ENCODE assay signal across 8 cellular contexts in the genomic region with DNA sequence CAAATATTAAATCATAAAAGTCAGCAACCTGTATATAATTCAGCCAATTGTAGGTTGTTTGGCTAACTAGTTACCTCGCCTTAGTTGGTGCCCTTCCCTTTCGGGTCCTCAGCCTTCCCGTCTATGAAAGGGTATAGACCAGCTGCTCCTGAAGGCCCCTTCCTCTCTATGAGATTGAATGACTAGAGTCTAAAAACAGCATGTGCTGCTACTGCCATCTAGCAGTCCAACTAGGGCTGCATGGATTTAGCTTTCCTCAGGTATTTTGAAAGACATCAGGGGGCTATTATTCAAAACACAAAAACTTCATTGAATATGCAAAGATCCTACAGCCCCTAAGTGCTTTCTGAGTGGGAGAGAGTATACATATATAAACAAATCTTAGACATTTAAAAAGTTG. TPM values are rescaled to one million over a fixed set of nuclear protein-coding genes. Genes with fewer than 3 reads are reported as not detected.
DNase-seq lines count a peak whose midpoint lies in the region; ATAC-seq and TF ChIP-seq lines count a peak whose summit lies in the region.

No MANE protein-coding gene starts in this region.

- DNase-seq in MM.1S (peak; percentile 17), SK-N-DZ (ENCODE audit: low spot score) (peak; percentile 69), kidney epithelial cell (ENCODE audit: low read depth) (no peak), ureter (ENCODE audit: low spot score) (no peak), gastrocnemius medialis (no peak), germinal center (ENCODE audit: low spot score) (no peak), putamen (ENCODE audit: low spot score) (no peak)

- no peak overlapping the region for H3K9ac ChIP-seq in MM.1S (ENCODE audit: low read length)

- H3K79me2 ChIP-seq in DOHH2 (ENCODE audit: control insufficient read depth, low read length) (no peaks in the 10 kb centered on the region), MM.1S (ENCODE audit: low read length) (no peaks in the 10 kb centered on the region)

- H3F3A ChIP-seq in DOHH2 (ENCODE audit: control insufficient read depth, insufficient read depth) (no peaks in the 10 kb centered on the region), MM.1S (ENCODE audit: insufficient read depth, low read length) (no peaks in the 10 kb centered on the region)

- TF ChIP-seq POLR2A in gastrocnemius medialis (IDR thresholded peaks at IDR 0.05), result no peak

- H3K27ac ChIP-seq in DOHH2 (ENCODE audit: low read depth, low read length), result no peak overlapping the region
- H3K27ac ChIP-seq in MM.1S (ENCODE audit: low read length), result no peak overlapping the region
- H3K27ac ChIP-seq in gastrocnemius medialis, result no peak overlapping the region

- intact Hi-C loops in gastrocnemius medialis (cut with DNase I; ENCODE audit: low total_unique reads), result no loop called here

- H3K9me3 ChIP-seq in DOHH2 (ENCODE audit: control insufficient read depth, insufficient read depth, low read length), result no peaks in the 10 kb centered on the region
- no peaks in the 10 kb centered on the region for H3K9me3 ChIP-seq in MM.1S (replicated peaks; ENCODE audit: insufficient read depth, low read length)
- no peaks in the 10 kb centered on the region for H3K9me3 ChIP-seq in gastrocnemius medialis

- H3K36me3 ChIP-seq in DOHH2 (ENCODE audit: control insufficient read depth, low read length) (no peaks in the 10 kb centered on the region), MM.1S (replicated peaks; ENCODE audit: insufficient read depth, low read length) (no peaks in the 10 kb centered on the region), kidney epithelial cell (ENCODE audit: control insufficient read depth, insufficient read depth, low read length) (no peaks in the 10 kb centered on the region), gastrocnemius medialis (no peaks in the 10 kb centered on the region)

- H4K20me1 ChIP-seq in DOHH2 (ENCODE audit: control insufficient read depth, insufficient read depth, low read depth, low read length) (0 out of 2 replicates have a peak, but pooled peaks cover 6% of the 10 kb centered on the region), MM.1S (ENCODE audit: insufficient read depth, low read length) (no peaks in the 10 kb centered on the region)

- in situ Hi-C loops in gastrocnemius medialis (cut with MboI; ENCODE audit: low sequenced_read_pairs in 4 of 4), result loop anchor here in 3 of 4 donors (5.0 to 10.0 kb wide), 2 partner anchors 531 to 534 kb away; no protein-coding TSS in a partner anchor

- H2AFZ ChIP-seq in MM.1S (ENCODE audit: low read length), result no peak overlapping the region

- H3K27me3 ChIP-seq in DOHH2 (ENCODE audit: control insufficient read depth, low read length) (peaks cover 38% of the 10 kb centered on the region), MM.1S (replicated peaks; ENCODE audit: insufficient read depth, low read length) (no peaks in the 10 kb centered on the region), kidney epithelial cell (ENCODE audit: control insufficient read depth, insufficient read depth, low read length) (no peaks in the 10 kb centered on the region), gastrocnemius medialis (no peaks in the 10 kb centered on the region)

- H3K4me1 ChIP-seq in DOHH2 (ENCODE audit: control insufficient read depth, low read length) (peaks cover 10% of the 10 kb centered on the region), MM.1S (ENCODE audit: low read length) (peaks cover 11% of the 10 kb centered on the region), gastrocnemius medialis (no peaks in the 10 kb centered on the region)

- peak; percentile 63 for TF ChIP-seq CTCF in DOHH2 (IDR thresholded peaks at IDR 0.05; ENCODE audit: low read depth, low read length, poor library complexity, severe bottlenecking)
- peak; percentile 64 for TF ChIP-seq CTCF in MM.1S (IDR thresholded peaks at IDR 0.05; ENCODE audit: low read length)
- peak; percentile 67 for TF ChIP-seq CTCF in kidney epithelial cell (IDR thresholded peaks at IDR 0.05; ENCODE audit: insufficient read depth, low read length, poor library complexity, severe bottlenecking)
- peak in 1 of 5 experiments; percentile 15 for TF ChIP-seq CTCF in gastrocnemius medialis (IDR thresholded peaks at IDR 0.05 in 4 of 5, conservative IDR thresholded peaks at IDR 0.05 in 1 of 5)

- H3K9me2 ChIP-seq in DOHH2 (replicated peaks; ENCODE audit: control insufficient read depth, low read length) (no peaks in the 10 kb centered on the region), MM.1S (replicated peaks; ENCODE audit: insufficient read depth, low read length) (no peaks in the 10 kb centered on the region)

- no peak for ATAC-seq in gastrocnemius medialis

- no peak overlapping the region for H3K4me3 ChIP-seq in DOHH2 (ENCODE audit: low read length)
- H3K4me3 ChIP-seq in MM.1S (ENCODE audit: low read length), result no peak overlapping the region
- H3K4me3 ChIP-seq in kidney epithelial cell (ENCODE audit: low read depth, low read length), result no peak overlapping the region
- H3K4me3 ChIP-seq in gastrocnemius medialis, result no peak overlapping the region

- no peak overlapping the region for H3K4me2 ChIP-seq in DOHH2 (ENCODE audit: low read length)
- no peak overlapping the region for H3K4me2 ChIP-seq in MM.1S (ENCODE audit: low read depth, low read length)

RNA-seq across cellular contexts. Expression of a gene that starts 37.0 kb away (rescaled TPM):
- 25.4 and 26.7 TPM in 2 replicates for polyA plus RNA-seq in SK-N-DZ (2014; cell fraction: cytosol; rRNA removed)
- 12.8 and 13.8 TPM in 2 replicates for polyA plus RNA-seq in SK-N-DZ (2014; cell fraction: nucleus; rRNA removed)
- total RNA-seq in kidney epithelial cell (29.6 and 30.3 TPM in 2 replicates), ureter (30.7 TPM), gastrocnemius medialis (10 to 100 TPM in 3 of 4 donors, 1 to 10 TPM in 1; 8.9 to 26.7 (median 15.9) TPM)

Comparison
In these comparisons a context has a peak if more than half of its experiments do, and no peak if none do; other contexts are left out.
1. DNase-seq: peak in MM.1S (single experiment) and SK-N-DZ (single experiment); none in kidney epithelial cell (single experiment), ureter (single experiment), gastrocnemius medialis (0 of 2), germinal center (single experiment) and putamen (single experiment).